ENCODE assay signal across 25 cellular contexts in the genomic region with DNA sequence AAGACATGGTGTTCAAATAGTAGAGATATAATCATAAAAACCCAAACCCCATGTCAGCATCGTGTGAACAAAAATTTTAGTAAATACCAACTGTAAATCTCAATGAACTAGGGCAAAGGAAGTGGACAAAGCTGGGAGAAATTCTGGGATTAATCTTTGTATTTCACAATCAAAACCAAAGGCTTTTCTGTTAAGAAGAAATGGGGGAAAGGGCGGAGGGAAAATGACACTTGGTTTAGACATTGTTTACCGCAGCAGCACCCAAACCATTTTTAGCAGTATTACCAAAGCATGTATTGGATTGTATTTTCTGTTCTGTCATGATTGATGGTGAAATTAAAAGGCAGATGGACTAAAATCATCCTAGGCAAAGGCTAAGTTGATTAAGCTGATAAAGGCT.
"Had no signal": no experiment of that assay in that cellular context is flagged by ENCODE, and none has a peak within 500 bp of the region (broad histone marks: within the 10 kb centered on the region; RNA-seq: fewer than 3 reads in every experiment).

No MANE protein-coding gene starts in this region.

- H3K9me3 ChIP-seq: SK-N-SH had no signal

- H3K4me2 ChIP-seq: SK-N-SH had no signal

- H3K9me2 ChIP-seq: SK-N-SH had no signal

- H3K9ac ChIP-seq: SK-N-SH had no signal

- DNase-seq: activated B cell treated with CpG ODN at 0.5 μM for 24 hours; activated CD4-positive, alpha-beta T cell treated with anti-CD3 and anti-CD28 coated beads for 1 hour; activated CD4-positive, alpha-beta T cell treated with anti-CD3 and anti-CD28 coated beads, Interleukin-2, amount 10 ng/mL, durations not matched to agents 24 days and 14 days; activated CD4-positive, alpha-beta T cell treated with anti-CD3 and anti-CD28 coated beads, Interleukin-2, amount 50 U/mL, for 48 hours; activated CD8-positive, alpha-beta memory T cell treated with anti-CD3 and anti-CD28 coated beads, Interleukin-2, amount 10 ng/mL, durations not matched to agents 7 days and 5 days; activated effector memory CD4-positive, alpha-beta T cell treated with anti-CD3 and anti-CD28 coated beads, Interleukin-2, amount 50 U/mL, for 16 hours; activated naive CD4-positive, alpha-beta T cell treated with Interleukin-2 at 50 U/mL for 16 hours; activated naive CD8-positive, alpha-beta T cell treated with anti-CD3 and anti-CD28 coated beads, Interleukin-2, amount 50 U/mL, for 24 hours; activated T-cell treated with anti-CD3 and anti-CD28 coated beads, Interleukin-2, amount 50 U/mL, for 24 hours; anterior cingulate cortex; cerebellar nuclear complex; KG1; NCI-H1092 treated with DMSO at 0.1 percent for 48 hours; NCI-H1417 treated with DMSO at 0.1 percent for 48 hours; NCI-H1694; NCI-H2029; NCI-H2107; NCI-H345; NCI-H510A; NCI-H526 treated with DMSO at 0.1 percent for 48 hours; NCI-H82; OCI-M1; RPMI8226; SK-N-SH; SW 1271 had no signal
